ENCODE assay signal across 8 cellular contexts in genomic region chr6:156976144-156977088, GRCh38.
A peak's percentile ranks its signal among the peaks of the same experiment; 100 is the strongest.
DNase-seq lines count a peak whose midpoint lies in the region; ATAC-seq and TF ChIP-seq lines count a peak whose summit lies in the region.

No MANE protein-coding gene starts in this region.

- H3K27ac Mint-ChIP-seq in stimulated activated effector memory CD8-positive, alpha-beta T cell treated with anti-CD3 and anti-CD28 coated beads, Interleukin-12 subunit alpha, Interleukin-12 subunit beta, amount 100 ng/mL, for 72 hours, result peak overlapping the region; percentile 80

- TF ChIP-seq CTCF in fibroblast of villous mesenchyme (IDR thresholded peaks at IDR 0.05; ENCODE audit: insufficient read depth, low read depth, low read length), result no peak

- H3K36me3 Mint-ChIP-seq in stimulated activated effector memory CD8-positive, alpha-beta T cell treated with anti-CD3 and anti-CD28 coated beads, Interleukin-12 subunit alpha, Interleukin-12 subunit beta, amount 100 ng/mL, for 72 hours, result no peaks in the 10 kb centered on the region

- peak overlapping the region; percentile 67 for H3K4me3 Mint-ChIP-seq in stimulated activated effector memory CD8-positive, alpha-beta T cell treated with anti-CD3 and anti-CD28 coated beads, Interleukin-12 subunit alpha, Interleukin-12 subunit beta, amount 100 ng/mL, for 72 hours

- DNase-seq in NCI-H82 (lab: John Stamatoyannopoulos, UW), result peak; percentile 56
- DNase-seq in NCI-H82 treated with DMSO at 0.1 percent for 48 hours (lab: John Stamatoyannopoulos, UW; ENCODE audit: unreplicated experiment), result no peak
- DNase-seq in SHP77 treated with DMSO at 0.1 percent for 48 hours (lab: John Stamatoyannopoulos, UW), result peak; percentile 36
- peak; percentile 52 for DNase-seq in fibroblast of villous mesenchyme (ENCODE audit: low read depth)
- no peak for DNase-seq in stimulated activated effector memory CD8-positive, alpha-beta T cell treated with anti-CD3 and anti-CD28 coated beads, Interleukin-12 subunit alpha, Interleukin-12 subunit beta, amount 100 ng/mL, for 72 hours (ENCODE audit: low spot score in 2 of 2)
- DNase-seq in LoVo (ENCODE audit: low spot score), result no peak
- DNase-seq in NCI-H2196 (lab: John Stamatoyannopoulos, UW; ENCODE audit: unreplicated experiment), result no peak

- no peaks in the 10 kb centered on the region for H3K9me3 Mint-ChIP-seq in stimulated activated effector memory CD8-positive, alpha-beta T cell treated with anti-CD3 and anti-CD28 coated beads, Interleukin-12 subunit alpha, Interleukin-12 subunit beta, amount 100 ng/mL, for 72 hours

- peaks cover 81% of the 10 kb centered on the region for H3K4me1 Mint-ChIP-seq in stimulated activated effector memory CD8-positive, alpha-beta T cell treated with anti-CD3 and anti-CD28 coated beads, Interleukin-12 subunit alpha, Interleukin-12 subunit beta, amount 100 ng/mL, for 72 hours

- peak overlapping the region; percentile 55 for H3K4me3 ChIP-seq in fibroblast of villous mesenchyme (ENCODE audit: low read depth, low read length)

- ATAC-seq in stimulated activated effector memory CD8-positive, alpha-beta T cell treated with anti-CD3 and anti-CD28 coated beads, Interleukin-12 subunit alpha, Interleukin-12 subunit beta, amount 100 ng/mL, for 72 hours, result peak; percentile 58
- no peak for ATAC-seq in GM19467 (IDR thresholded peaks at IDR 0.05; ENCODE audit: unreplicated experiment)

Comparison
In these comparisons a context has a peak if more than half of its experiments do, and no peak if none do; other contexts are left out.
1. DNase-seq: peak in NCI-H82 (single experiment), SHP77 treated with DMSO at 0.1 percent for 48 hours (single experiment) and fibroblast of villous mesenchyme (single experiment); none in NCI-H82 treated with DMSO at 0.1 percent for 48 hours (single experiment), stimulated activated effector memory CD8-positive, alpha-beta T cell treated with anti-CD3 and anti-CD28 coated beads, Interleukin-12 subunit alpha, Interleukin-12 subunit beta, amount 100 ng/mL, for 72 hours (0 of 2), LoVo (single experiment) and NCI-H2196 (single experiment).